In genomic region chr5:142281966-142282365, GRCh38 we compare ENCODE assay signal across 16 cellular contexts. TPM values are rescaled to one million over a fixed set of nuclear protein-coding genes. Genes with fewer than 3 reads are reported as not detected.
"Had no signal": no experiment of that assay in that cellular context is flagged by ENCODE, and none has a peak within 500 bp of the region (broad histone marks: within the 10 kb centered on the region; RNA-seq: fewer than 3 reads in every experiment).

No MANE protein-coding gene starts in this region.

- H3K4me1 Mint-ChIP-seq: activated CD4-positive, alpha-beta T cell treated with anti-CD3 and anti-CD28 coated beads, Interleukin-2, amount 10 ng/mL, durations not matched to agents 7 days and 5 days had no signal

- H2AFZ ChIP-seq: parathyroid adenoma had no signal

- H3K4me3 ChIP-seq: coronary artery, esophagus squamous epithelium, left lung had no signal

- H3K9me2 ChIP-seq: SK-N-SH had no signal

- H3K27me3 ChIP-seq: left lung had no signal

- H3K9ac ChIP-seq: parathyroid adenoma, SK-N-SH had no signal

- DNase-seq: activated CD4-positive, alpha-beta T cell treated with anti-CD3 and anti-CD28 coated beads, Interleukin-2, amount 10 ng/mL, durations not matched to agents 7 days and 5 days; activated CD8-positive, alpha-beta T cell treated with anti-CD3 and anti-CD28 coated beads, Interleukin-2, amount 10 ng/mL, durations not matched to agents 7 days and 5 days; activated naive CD4-positive, alpha-beta T cell treated with anti-CD3 and anti-CD28 coated beads for 36 hours; activated T-cell treated with anti-CD3 and anti-CD28 coated beads, Interleukin-2, amount 50 U/mL, for 4 hours; esophagus squamous epithelium; left lung; naive thymus-derived CD4-positive, alpha-beta T cell; SK-N-SH; stimulated activated naive CD4-positive, alpha-beta T cell; T-helper 1 cell; T-helper 9 cell had no signal

- H3K4me2 ChIP-seq: SK-N-SH had no signal

- H3K79me2 ChIP-seq: parathyroid adenoma had no signal

- H3K27ac Mint-ChIP-seq: activated CD4-positive, alpha-beta T cell treated with anti-CD3 and anti-CD28 coated beads, Interleukin-2, amount 10 ng/mL, durations not matched to agents 7 days and 5 days; activated CD8-positive, alpha-beta T cell treated with anti-CD3 and anti-CD28 coated beads, Interleukin-2, amount 10 ng/mL, durations not matched to agents 7 days and 5 days; activated naive CD4-positive, alpha-beta T cell treated with anti-CD3 and anti-CD28 coated beads for 36 hours; brain had no signal

- ATAC-seq: activated CD8-positive, alpha-beta T cell treated with anti-CD3 and anti-CD28 coated beads, Interleukin-2, amount 10 ng/mL, durations not matched to agents 7 days and 5 days; activated T-cell treated with anti-CD3 and anti-CD28 coated beads, Interleukin-2, amount 50 U/mL, for 4 hours; left lung; naive thymus-derived CD4-positive, alpha-beta T cell; sciatic nerve had no signal

- H3K27me3 Mint-ChIP-seq: brain had no signal

- H3K4me3 Mint-ChIP-seq: activated CD4-positive, alpha-beta T cell treated with anti-CD3 and anti-CD28 coated beads, Interleukin-2, amount 10 ng/mL, durations not matched to agents 7 days and 5 days; activated CD8-positive, alpha-beta T cell treated with anti-CD3 and anti-CD28 coated beads, Interleukin-2, amount 10 ng/mL, durations not matched to agents 7 days and 5 days; activated naive CD4-positive, alpha-beta T cell treated with anti-CD3 and anti-CD28 coated beads for 36 hours; activated T-cell treated with anti-CD3 and anti-CD28 coated beads, Interleukin-2, amount 50 U/mL, for 4 hours; brain; naive thymus-derived CD4-positive, alpha-beta T cell had no signal

- H3K9me3 ChIP-seq: esophagus squamous epithelium, left lung, neutrophil, SK-N-SH had no signal

- H3K9me3 Mint-ChIP-seq: activated CD4-positive, alpha-beta T cell treated with anti-CD3 and anti-CD28 coated beads, Interleukin-2, amount 10 ng/mL, durations not matched to agents 7 days and 5 days; activated naive CD4-positive, alpha-beta T cell treated with anti-CD3 and anti-CD28 coated beads for 36 hours; activated T-cell treated with anti-CD3 and anti-CD28 coated beads, Interleukin-2, amount 50 U/mL, for 4 hours; naive thymus-derived CD4-positive, alpha-beta T cell had no signal

- H3K36me3 Mint-ChIP-seq: brain; naive thymus-derived CD4-positive, alpha-beta T cell had no signal

- H3K36me3 ChIP-seq: esophagus squamous epithelium, left lung, neutrophil had no signal

- H3K27ac ChIP-seq: left lung, neutrophil, parathyroid adenoma had no signal

- H3K4me1 ChIP-seq: left lung, parathyroid adenoma had no signal

RNA-seq across cellular contexts. Expression of gene SPRY4, which starts 42.9 kb away (rescaled TPM):
- polyA plus RNA-seq: naive thymus-derived CD4-positive, alpha-beta T cell had no signal
